In genomic region chr15:69712999-69713398, GRCh38 we compare ENCODE assay signal across 16 cellular contexts.
A peak's percentile ranks its signal among the peaks of the same experiment; 100 is the strongest.
DNase-seq lines count a peak whose midpoint lies in the region; ATAC-seq lines count a peak whose summit lies in the region.
"Had no signal": no experiment of that assay in that cellular context is flagged by ENCODE, and none has a peak within 500 bp of the region (broad histone marks: within the 10 kb centered on the region; RNA-seq: fewer than 3 reads in every experiment).

No MANE protein-coding gene starts in this region.

- DNase-seq in NCI-H1105 treated with DMSO at 0.1 percent for 48 hours (lab: John Stamatoyannopoulos, UW) (peak; percentile 9), NCI-H1105 (lab: John Stamatoyannopoulos, UW) (no peak), HT-29 (ENCODE audit: low spot score) (peak; percentile 79), activated T-cell treated with anti-CD3 and anti-CD28 coated beads for 4 hours (no peak), head of caudate nucleus (no peak)
- no peak for DNase-seq in activated CD8-positive, alpha-beta T cell treated with anti-CD3 and anti-CD28 coated beads, Interleukin-2, amount 10 ng/mL, durations not matched to agents 7 days and 5 days
- DNase-seq in naive thymus-derived CD8-positive, alpha-beta T cell, result peak in 1 of 10 donors; percentile 31
- DNase-seq: brain microvascular endothelial cell; endodermal cell; KG1; NCI-H2029; NK-92 treated with Interleukin-12 subunit alpha and Interleukin-12 subunit beta, amount 100 ng/mL, for 24 hours; right cardiac atrium; stimulated activated CD4-positive, alpha-beta T cell treated with anti-CD3 and anti-CD28 coated beads, Interleukin-4, amount 100 ng/mL, for 1 hour had no signal

- H3K27ac Mint-ChIP-seq in activated CD8-positive, alpha-beta T cell treated with anti-CD3 and anti-CD28 coated beads, Interleukin-2, amount 10 ng/mL, durations not matched to agents 7 days and 5 days, result peak overlapping the region; percentile 91
- peak overlapping the region; percentile 16 to 95 (median 86) for H3K27ac Mint-ChIP-seq in naive thymus-derived CD8-positive, alpha-beta T cell
- H3K27ac Mint-ChIP-seq: endodermal cell, neural progenitor cell had no signal

- ATAC-seq in activated CD8-positive, alpha-beta T cell treated with anti-CD3 and anti-CD28 coated beads, Interleukin-2, amount 10 ng/mL, durations not matched to agents 7 days and 5 days, result no peak
- ATAC-seq in naive thymus-derived CD8-positive, alpha-beta T cell, result no peak
- no peak for ATAC-seq in HG03460 (IDR thresholded peaks at IDR 0.05; ENCODE audit: unreplicated experiment)
- ATAC-seq: right cardiac atrium had no signal

- no peak overlapping the region for H3K4me3 Mint-ChIP-seq in activated CD8-positive, alpha-beta T cell treated with anti-CD3 and anti-CD28 coated beads, Interleukin-2, amount 10 ng/mL, durations not matched to agents 7 days and 5 days
- H3K4me3 Mint-ChIP-seq in naive thymus-derived CD8-positive, alpha-beta T cell, result peak overlapping the region in 1 of 10 donors; percentile 68
- H3K4me3 Mint-ChIP-seq: endodermal cell, neural progenitor cell had no signal

- H3K27me3 Mint-ChIP-seq in activated CD8-positive, alpha-beta T cell treated with anti-CD3 and anti-CD28 coated beads, Interleukin-2, amount 10 ng/mL, durations not matched to agents 7 days and 5 days (ENCODE audit: low read depth), result peaks cover 2% of the 10 kb centered on the region
- no peaks in the 10 kb centered on the region for H3K27me3 Mint-ChIP-seq in naive thymus-derived CD8-positive, alpha-beta T cell

- CTCF ChIA-PET in activated CD8-positive, alpha-beta T cell treated with anti-CD3 and anti-CD28 coated beads, Interleukin-2, amount 10 ng/mL, durations not matched to agents 7 days and 5 days (lab: Charles Lee), result interaction anchor here (0.6 to 2.7 kb wide), 13 partner anchors 11 to 897 kb away, joined by 3 to 12 read pairs (median 3); no protein-coding TSS in a partner anchor

- POLR2A ChIA-PET in activated CD8-positive, alpha-beta T cell treated with anti-CD3 and anti-CD28 coated beads, Interleukin-2, amount 10 ng/mL, durations not matched to agents 7 days and 5 days (lab: Charles Lee), result interaction anchor here (0.6 to 1.8 kb wide), 2 partner anchors 122 to 261 kb away, joined by 4 read pairs; partner anchors contain the start of gene RPLP1
- POLR2A ChIA-PET in naive thymus-derived CD8-positive, alpha-beta T cell (lab: Charles Lee), result interaction anchor here (1.1 to 3.8 kb wide), 6 partner anchors 42 to 385 kb away, joined by 3 to 38 read pairs (median 4); partner anchors contain the start of gene TLE3

- peaks cover 33% of the 10 kb centered on the region for H3K36me3 Mint-ChIP-seq in activated CD8-positive, alpha-beta T cell treated with anti-CD3 and anti-CD28 coated beads, Interleukin-2, amount 10 ng/mL, durations not matched to agents 7 days and 5 days (ENCODE audit: low read depth)
- H3K36me3 Mint-ChIP-seq in naive thymus-derived CD8-positive, alpha-beta T cell, result peaks cover 0 to 19% (median 12%) of the 10 kb centered on the region in 3 donors
- H3K36me3 Mint-ChIP-seq: neural progenitor cell had no signal

- peaks cover 17% of the 10 kb centered on the region for H3K9me3 Mint-ChIP-seq in activated CD8-positive, alpha-beta T cell treated with anti-CD3 and anti-CD28 coated beads, Interleukin-2, amount 10 ng/mL, durations not matched to agents 7 days and 5 days (ENCODE audit: insufficient read depth)
- H3K9me3 Mint-ChIP-seq in naive thymus-derived CD8-positive, alpha-beta T cell, result peaks cover 0 to 23% (median 10%) of the 10 kb centered on the region in 9 donors

- intact Hi-C loops in head of caudate nucleus (cut with DNase I), result no loop called here

- H3K4me1 Mint-ChIP-seq in activated CD8-positive, alpha-beta T cell treated with anti-CD3 and anti-CD28 coated beads, Interleukin-2, amount 10 ng/mL, durations not matched to agents 7 days and 5 days (ENCODE audit: low read depth), result peaks cover 59% of the 10 kb centered on the region
- peaks cover 24 to 57% (median 52%) of the 10 kb centered on the region in 4 donors for H3K4me1 Mint-ChIP-seq in naive thymus-derived CD8-positive, alpha-beta T cell
- H3K4me1 Mint-ChIP-seq: endodermal cell, neural progenitor cell had no signal

Comparison
In these comparisons a context has a peak if more than half of its experiments do, and no peak if none do; other contexts are left out.
1. DNase-seq: peak in NCI-H1105 treated with DMSO at 0.1 percent for 48 hours (single experiment) and HT-29 (single experiment); none in NCI-H1105 (single experiment), activated CD8-positive, alpha-beta T cell treated with anti-CD3 and anti-CD28 coated beads, Interleukin-2, amount 10 ng/mL, durations not matched to agents 7 days and 5 days (single experiment), activated T-cell treated with anti-CD3 and anti-CD28 coated beads for 4 hours (single experiment) and head of caudate nucleus (0 of 42).